ENCODE assay signal across 1 cellular context in the genomic region with DNA sequence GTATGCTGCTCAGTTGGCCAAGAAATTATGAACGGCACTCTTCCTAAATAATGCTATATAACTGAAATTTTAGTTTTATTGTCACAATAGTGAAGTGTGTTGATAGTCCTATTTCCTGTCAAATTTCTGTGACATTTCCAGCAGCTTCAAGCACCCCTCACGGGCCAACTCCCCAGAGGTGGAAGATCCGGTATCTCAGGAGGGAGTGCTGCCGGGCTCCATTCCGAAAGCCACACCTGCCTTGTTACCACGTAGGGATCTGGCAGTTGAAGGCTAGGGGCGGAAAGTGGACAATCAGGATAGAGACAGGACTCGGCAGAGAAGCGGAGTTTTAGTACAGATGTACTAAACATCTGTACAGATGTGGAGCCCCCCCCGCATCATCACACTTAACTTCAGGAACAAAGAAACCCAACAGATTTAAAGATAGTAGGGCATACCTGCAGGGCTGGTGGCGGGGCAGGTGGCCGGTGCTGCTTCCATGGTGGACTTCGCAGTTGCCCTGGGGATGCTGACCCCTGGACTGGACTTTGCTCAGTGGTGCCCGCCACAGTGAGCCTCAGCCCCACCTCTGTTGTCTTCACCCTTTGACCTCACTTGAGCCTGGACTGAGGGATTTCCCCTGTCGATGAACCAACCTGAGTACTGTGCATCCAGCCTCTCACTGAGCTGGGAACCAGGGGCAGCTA.
TF ChIP-seq lines count a peak whose summit lies in the region.

No MANE protein-coding gene starts in this region.

TF ChIP-seq in neural cell, 6 proteins besides CTCF, POLR2A, EP300 and RAD21 (continued from another document):
- no peak for TF ChIP-seq EZH2 (IDR thresholded peaks at IDR 0.05; ENCODE audit: borderline replicate concordance, insufficient read depth, low read length, poor library complexity, severe bottlenecking)
